ENCODE assay signal across 1 cellular context in the genomic region with DNA sequence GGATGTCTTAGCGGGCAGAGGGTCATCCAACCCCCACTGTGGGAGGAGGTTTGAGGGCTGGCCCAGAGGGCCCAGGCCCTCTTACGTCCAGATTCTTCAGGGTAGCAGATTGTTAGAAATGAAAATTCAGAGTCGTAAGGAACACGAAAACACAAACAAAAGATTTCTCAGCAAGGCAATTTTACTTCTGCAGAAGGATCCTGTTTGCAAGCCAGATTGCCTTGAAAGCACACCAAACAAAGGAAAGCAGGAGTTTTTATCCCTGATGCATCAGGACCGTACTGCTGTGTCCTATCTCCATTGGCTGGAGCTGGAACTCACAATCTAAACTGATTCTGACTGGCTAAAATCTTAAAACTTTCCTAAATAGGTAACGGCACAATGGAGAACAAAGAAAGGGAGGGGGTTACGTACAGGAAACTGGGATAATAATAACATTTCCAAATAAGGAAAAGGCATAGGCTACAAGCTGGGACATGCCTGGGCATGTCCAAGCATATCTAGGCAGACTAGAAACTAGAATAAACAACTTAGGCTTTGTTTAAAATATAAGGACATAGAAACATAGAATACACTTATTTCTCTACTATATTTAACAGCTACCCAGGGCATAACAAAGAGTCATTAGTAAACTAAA.
TF ChIP-seq lines count a peak whose summit lies in the region.

No MANE protein-coding gene starts in this region.

TF ChIP-seq in HCT116, 20 proteins besides CTCF, POLR2A, EP300 and RAD21 (continued from another document):
- TF ChIP-seq, protein P1, sequence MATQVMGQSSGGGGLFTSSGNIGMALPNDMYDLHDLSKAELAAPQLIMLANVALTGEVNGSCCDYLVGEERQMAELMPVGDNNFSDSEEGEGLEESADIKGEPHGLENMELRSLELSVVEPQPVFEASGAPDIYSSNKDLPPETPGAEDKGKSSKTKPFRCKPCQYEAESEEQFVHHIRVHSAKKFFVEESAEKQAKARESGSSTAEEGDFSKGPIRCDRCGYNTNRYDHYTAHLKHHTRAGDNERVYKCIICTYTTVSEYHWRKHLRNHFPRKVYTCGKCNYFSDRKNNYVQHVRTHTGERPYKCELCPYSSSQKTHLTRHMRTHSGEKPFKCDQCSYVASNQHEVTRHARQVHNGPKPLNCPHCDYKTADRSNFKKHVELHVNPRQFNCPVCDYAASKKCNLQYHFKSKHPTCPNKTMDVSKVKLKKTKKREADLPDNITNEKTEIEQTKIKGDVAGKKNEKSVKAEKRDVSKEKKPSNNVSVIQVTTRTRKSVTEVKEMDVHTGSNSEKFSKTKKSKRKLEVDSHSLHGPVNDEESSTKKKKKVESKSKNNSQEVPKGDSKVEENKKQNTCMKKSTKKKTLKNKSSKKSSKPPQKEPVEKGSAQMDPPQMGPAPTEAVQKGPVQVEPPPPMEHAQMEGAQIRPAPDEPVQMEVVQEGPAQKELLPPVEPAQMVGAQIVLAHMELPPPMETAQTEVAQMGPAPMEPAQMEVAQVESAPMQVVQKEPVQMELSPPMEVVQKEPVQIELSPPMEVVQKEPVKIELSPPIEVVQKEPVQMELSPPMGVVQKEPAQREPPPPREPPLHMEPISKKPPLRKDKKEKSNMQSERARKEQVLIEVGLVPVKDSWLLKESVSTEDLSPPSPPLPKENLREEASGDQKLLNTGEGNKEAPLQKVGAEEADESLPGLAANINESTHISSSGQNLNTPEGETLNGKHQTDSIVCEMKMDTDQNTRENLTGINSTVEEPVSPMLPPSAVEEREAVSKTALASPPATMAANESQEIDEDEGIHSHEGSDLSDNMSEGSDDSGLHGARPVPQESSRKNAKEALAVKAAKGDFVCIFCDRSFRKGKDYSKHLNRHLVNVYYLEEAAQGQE (IDR thresholded peaks at IDR 0.05; ENCODE audit: low read depth) = no peak
- TF ChIP-seq CBX3 (IDR thresholded peaks at IDR 0.05; ENCODE audit: low read depth) (peak; percentile 62; the same call in 1 of the 2 replicates), TCF7L2 (IDR thresholded peaks at IDR 0.05; ENCODE audit: borderline replicate concordance, extremely low read depth, insufficient read depth, insufficient read length) (no peak), ELF1 (IDR thresholded peaks at IDR 0.05; ENCODE audit: borderline replicate concordance, low read depth) (no peak)
